In the genomic region with DNA sequence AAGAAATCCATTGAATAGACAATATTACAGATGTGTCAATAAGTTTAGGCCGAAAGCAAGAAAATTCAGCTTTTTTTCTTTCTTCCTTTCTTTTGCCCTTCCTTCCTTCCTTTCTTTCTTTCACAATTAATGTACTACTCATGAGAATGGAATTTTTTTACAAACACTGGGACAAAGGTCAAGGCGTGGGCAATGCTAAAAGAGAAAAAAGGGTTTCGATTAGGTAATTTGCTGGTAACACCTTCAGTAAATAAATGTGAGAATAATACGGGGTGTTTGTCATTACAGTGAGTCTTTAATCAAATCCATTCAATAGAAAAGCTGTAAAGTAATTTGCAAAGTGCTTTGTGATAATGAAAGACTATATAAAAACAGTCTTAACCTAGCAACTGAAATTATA, we compare ENCODE assay signal across 14 cellular contexts.
DNase-seq lines count a peak whose midpoint lies in the region; TF ChIP-seq lines count a peak whose summit lies in the region.
"Had no signal": no experiment of that assay in that cellular context is flagged by ENCODE, and none has a peak within 500 bp of the region (broad histone marks: within the 10 kb centered on the region; RNA-seq: fewer than 3 reads in every experiment).

No MANE protein-coding gene starts in this region.

- peak; percentile 40 for DNase-seq in AG10803 (ENCODE audit: low read depth)
- peak; percentile 51 for DNase-seq in M059J (ENCODE audit: low read depth)
- peak; percentile 31 to 60 for DNase-seq in dermis microvascular lymphatic vessel endothelial cell (ENCODE audit: low read depth in 2 of 2)
- DNase-seq in lung microvascular endothelial cell (ENCODE audit: low read depth in 2 of 2) = peak; percentile 25 to 51
- no peak for DNase-seq in stimulated activated CD4-positive, alpha-beta T cell treated with anti-CD3 and anti-CD28 coated beads, Interleukin-2, amount 100 ng/mL, for 24 hours
- DNase-seq in Kasumi-1 (lab: John Stamatoyannopoulos, UW) = no peak
- DNase-seq in pons (ENCODE audit: low spot score) = no peak
- no peak for DNase-seq in KBM-7
- DNase-seq: activated B cell treated with CpG ODN at 0.5 μM for 24 hours; activated T-cell treated with anti-CD3 and anti-CD28 coated beads, Interleukin-2, amount 50 U/mL, for 4 hours; aorta; GDM1; NCI-H524 treated with DMSO at 0.1 percent for 48 hours; SHP77 treated with DMSO at 0.1 percent for 48 hours had no signal

- in situ Hi-C loops in KBM-7 (cut with MboI; ENCODE audit: low pct_unique_long_range_greater_than_20kb, low sequenced_read_pairs) = no loop called here

- TF ChIP-seq CTCF in AG10803 (conservative IDR thresholded peaks at IDR 0.05; ENCODE audit: low read length) = no peak

- H3K4me3 ChIP-seq in AG10803 (ENCODE audit: low read length) = no peak overlapping the region

Comparison
In these comparisons a context has a peak if more than half of its experiments do, and no peak if none do; other contexts are left out.
1. DNase-seq: peak in AG10803 (single experiment), M059J (single experiment), dermis microvascular lymphatic vessel endothelial cell (2 of 2) and lung microvascular endothelial cell (2 of 2); none in stimulated activated CD4-positive, alpha-beta T cell treated with anti-CD3 and anti-CD28 coated beads, Interleukin-2, amount 100 ng/mL, for 24 hours (0 of 2), Kasumi-1 (0 of 2), pons (single experiment) and KBM-7 (single experiment).